In genomic region chr20:15297059-15297875, GRCh38 we compare ENCODE assay signal across 16 cellular contexts.
A peak's percentile ranks its signal among the peaks of the same experiment; 100 is the strongest.
DNase-seq lines count a peak whose midpoint lies in the region; ATAC-seq, FAIRE-seq and TF ChIP-seq lines count a peak whose summit lies in the region.
"Had no signal": no experiment of that assay in that cellular context is flagged by ENCODE, and none has a peak within 500 bp of the region (broad histone marks: within the 10 kb centered on the region; RNA-seq: fewer than 3 reads in every experiment).

No MANE protein-coding gene starts in this region.

- H3K9me2 ChIP-seq in PC-3 (replicated peaks; ENCODE audit: low read length) = no peaks in the 10 kb centered on the region

- no peaks in the 10 kb centered on the region for H4K20me1 ChIP-seq in PC-3 (ENCODE audit: low read length)

- no peak overlapping the region for H3K4me3 ChIP-seq in A549
- H3K4me3 ChIP-seq in PC-3 (ENCODE audit: low read length) = peak overlapping the region; percentile 15; the same call in 1 of the 2 replicates
- no peak overlapping the region for H3K4me3 ChIP-seq in MG63
- H3K4me3 ChIP-seq: ovary had no signal

- DNase-seq in A549 (ENCODE audit: low read depth in 1 of 2, low spot score in 1 of 2) (no peak), NCI-H1092 treated with DMSO at 0.1 percent for 48 hours (lab: John Stamatoyannopoulos, UW) (peak; percentile 78), PC-3 (peak; percentile 91), left kidney (ENCODE audit: low read depth, low spot score) (peak; percentile 8), MG63 (no peak), NCI-H1694 (lab: John Stamatoyannopoulos, UW) (no peak)
- DNase-seq: activated naive CD4-positive, alpha-beta T cell treated with anti-CD3 and anti-CD28 coated beads, Interleukin-2, amount 10 ng/mL, durations not matched to agents 7 days and 5 days; brain microvascular endothelial cell; effector CD4-positive, alpha-beta T cell; ovary; stimulated activated CD4-positive, alpha-beta T cell treated with anti-CD3 and anti-CD28 coated beads, Interleukin-12 subunit alpha, Interleukin-12 subunit beta, amount 100 ng/mL, for 4 hours; SW 1271; WERI-Rb-1 had no signal

- BruUV-seq in PC-3 (replicated peaks; lab: Mats Ljungman, UMichigan) = no TSS peak

- H3K4me2 ChIP-seq in A549 (no peak overlapping the region), PC-3 (ENCODE audit: low read length) (peak overlapping the region; percentile 76)

- 64% methylated on average over 5 of the region's 5 CpGs for WGBS in A549 (ENCODE audit: missing lambda C conversion rate)

- TF ChIP-seq CTCF in A549 (IDR thresholded peaks at IDR 0.05) (no peak), PC-3 (conservative IDR thresholded peaks at IDR 0.05; ENCODE audit: low read depth, low read length) (no peak)

- ATAC-seq in A549 = no peak
- ATAC-seq in PC-3 = peak; percentile 85
- ATAC-seq in GM21717 (IDR thresholded peaks at IDR 0.05; ENCODE audit: unreplicated experiment) = no peak
- ATAC-seq in GM18517 (IDR thresholded peaks at IDR 0.05; ENCODE audit: unreplicated experiment) = no peak
- ATAC-seq: HCT116 had no signal

- H3K9ac ChIP-seq in PC-3 (ENCODE audit: low read length) = no peak overlapping the region

- no peak overlapping the region for H2AFZ ChIP-seq in PC-3 (ENCODE audit: low read length)

- H3K27me3 ChIP-seq in PC-3 (ENCODE audit: low read length) = no peaks in the 10 kb centered on the region
- no peaks in the 10 kb centered on the region for H3K27me3 ChIP-seq in MG63
- H3K27me3 ChIP-seq: brain microvascular endothelial cell, ovary had no signal

- H3K27ac ChIP-seq in A549 (no peak overlapping the region), PC-3 (ENCODE audit: low read length) (peak overlapping the region; percentile 51)
- H3K27ac ChIP-seq: brain microvascular endothelial cell, ovary, WERI-Rb-1 had no signal

- TF ChIP-seq EP300 in A549 (IDR thresholded peaks at IDR 0.05) = no peak

- no peaks in the 10 kb centered on the region for H3K36me3 ChIP-seq in PC-3 (ENCODE audit: low read depth, low read length)
- H3K36me3 ChIP-seq in MG63 = no peaks in the 10 kb centered on the region
- H3K36me3 ChIP-seq: brain microvascular endothelial cell, ovary, WERI-Rb-1 had no signal

- TF ChIP-seq POLR2A in A549 (IDR thresholded peaks at IDR 0.05; ENCODE audit: low read length) = no peak

- no peaks in the 10 kb centered on the region for H3K79me2 ChIP-seq in PC-3 (ENCODE audit: low read length)

- no peaks in the 10 kb centered on the region for H3F3A ChIP-seq in PC-3 (ENCODE audit: low read length, unreplicated experiment)

- no peak for TF ChIP-seq RAD21 in A549 (conservative IDR thresholded peaks at IDR 0.05 in 1 of 2, IDR thresholded peaks at IDR 0.05 in 1 of 2)

- intact Hi-C loops in PC-3 (cut with micrococcal nuclease) = no loop called here

- H3K9me3 ChIP-seq in A549 = no peaks in the 10 kb centered on the region
- H3K9me3 ChIP-seq in PC-3 (ENCODE audit: low read length) = no peaks in the 10 kb centered on the region
- no peaks in the 10 kb centered on the region for H3K9me3 ChIP-seq in MG63
- H3K9me3 ChIP-seq: ovary had no signal

- CTCF ChIA-PET in A549 (lab: Yijun Ruan, JAX) (no interaction called here), PC-3 (lab: Charles Lee) (no interaction called here)

- H3K4me1 ChIP-seq in A549 (no peaks in the 10 kb centered on the region), PC-3 (ENCODE audit: insufficient read depth, low read length) (peaks cover 25% of the 10 kb centered on the region)

- POLR2A ChIA-PET in A549 (lab: Yijun Ruan, JAX) (no interaction called here), PC-3 (lab: Charles Lee; ENCODE audit: unreplicated experiment) (no interaction called here)

- no peak for FAIRE-seq in A549 (lab: Jason Lieb, UNC)

TF ChIP-seq in A549, 52 proteins besides CTCF, POLR2A, EP300 and RAD21:
- TF ChIP-seq BHLHE40 (IDR thresholded peaks at IDR 0.05; ENCODE audit: low read depth, low read length) (no peak), FOXS1 (CRISPR knock-in tag; IDR thresholded peaks at IDR 0.05) (no peak), MAFK (IDR thresholded peaks at IDR 0.05; ENCODE audit: partially characterized antibody) (peak; percentile 37), KDM1A (IDR thresholded peaks at IDR 0.05; ENCODE audit: low read depth) (no peak), MAX (IDR thresholded peaks at IDR 0.05) (no peak)

Comparison
In these comparisons a context has a peak if more than half of its experiments do, and no peak if none do; other contexts are left out.
1. DNase-seq: peak in NCI-H1092 treated with DMSO at 0.1 percent for 48 hours (single experiment), PC-3 (single experiment) and left kidney (single experiment); none in A549 (0 of 2), MG63 (single experiment) and NCI-H1694 (single experiment).